In genomic region chr14:61470954-61471279, GRCh38 we compare ENCODE assay signal across 9 cellular contexts.
A peak's percentile ranks its signal among the peaks of the same experiment; 100 is the strongest.
DNase-seq lines count a peak whose midpoint lies in the region; ATAC-seq and TF ChIP-seq lines count a peak whose summit lies in the region.
"Had no signal": no experiment of that assay in that cellular context is flagged by ENCODE, and none has a peak within 500 bp of the region (broad histone marks: within the 10 kb centered on the region; RNA-seq: fewer than 3 reads in every experiment).

No MANE protein-coding gene starts in this region.

- H3K36me3 ChIP-seq in endodermal cell (ENCODE audit: control insufficient read depth, insufficient read depth, low read length) = no peaks in the 10 kb centered on the region
- H3K36me3 ChIP-seq in prostate gland = no peaks in the 10 kb centered on the region

- DNase-seq in CD4-positive, alpha-beta T cell = no peak
- DNase-seq in RWPE1 (ENCODE audit: low spot score) (no peak), endodermal cell (no peak), prostate gland (ENCODE audit: low spot score) (no peak), GM19240 (ENCODE audit: insufficient read length, low spot score) (no peak), NCI-H510A treated with DMSO at 0.1 percent for 48 hours (lab: John Stamatoyannopoulos, UW) (no peak), NCI-H1417 treated with DMSO at 0.1 percent for 48 hours (lab: John Stamatoyannopoulos, UW) (no peak)
- DNase-seq: activated gamma-delta T cell had no signal

- no peak overlapping the region for H3K9ac ChIP-seq in endodermal cell (ENCODE audit: extremely low read depth, low read length, poor library complexity, severe bottlenecking)

- peak overlapping the region; percentile 87 for H3K4me3 Mint-ChIP-seq in CD4-positive, alpha-beta T cell
- H3K4me3 Mint-ChIP-seq in endodermal cell = no peak overlapping the region

- no peak for TF ChIP-seq CTCF in CD4-positive, alpha-beta T cell (IDR thresholded peaks at IDR 0.05)
- TF ChIP-seq CTCF in RWPE1 (conservative IDR thresholded peaks at IDR 0.05; ENCODE audit: low read depth) = no peak
- no peak for TF ChIP-seq CTCF in endodermal cell (conservative IDR thresholded peaks at IDR 0.05)
- TF ChIP-seq CTCF in prostate gland (IDR thresholded peaks at IDR 0.05) = no peak

- no peak for TF ChIP-seq POLR2A in prostate gland (IDR thresholded peaks at IDR 0.05)

- POLR2A ChIA-PET in CD4-positive, alpha-beta T cell (lab: Charles Lee) = interaction anchor here (0.6 to 13.5 kb wide), 6 partner anchors 10 to 291 kb away, joined by 3 to 124 read pairs (median 8); partner anchors contain the start of gene SNAPC1
- POLR2A ChIA-PET in RWPE1 (lab: Yijun Ruan, JAX; ENCODE audit: low non-redundant PET) = no interaction called here

- 50 to 72% methylated on average over 2 of the region's 2 CpGs for WGBS in endodermal cell (ENCODE audit: insufficient coverage in 1 of 2, insufficient read length in 1 of 2), 2 experiments
- WGBS in prostate gland = 41% methylated on average over 2 of the region's 2 CpGs

- peaks cover 2% of the 10 kb centered on the region for H3K9me3 Mint-ChIP-seq in CD4-positive, alpha-beta T cell
- H3K9me3 Mint-ChIP-seq in endodermal cell = no peaks in the 10 kb centered on the region

- intact Hi-C loops in CD4-positive, alpha-beta T cell (cut with DNase I, micrococcal nuclease) = no loop called here
- intact Hi-C loops in prostate gland (cut with DNase I) = loop anchor here (5.0 kb wide), 2 partner anchors 71 to 226 kb away; partner anchors contain the start of gene HIF1A

- CTCF ChIA-PET in CD4-positive, alpha-beta T cell (lab: Charles Lee) = interaction anchor here (0.8 to 2.8 kb wide), 5 partner anchors 9 to 367 kb away, joined by 4 to 13 read pairs (median 6); no protein-coding TSS in a partner anchor
- CTCF ChIA-PET in RWPE1 (lab: Yijun Ruan, JAX) = interaction anchor here (0.5 to 2.0 kb wide), 5 partner anchors 148 to 367 kb away, joined by 3 to 8 read pairs (median 5); no protein-coding TSS in a partner anchor

- H3K27me3 ChIP-seq in CD4-positive, alpha-beta T cell (ENCODE audit: control insufficient read depth, insufficient read depth, low read length) = no peaks in the 10 kb centered on the region
- no peaks in the 10 kb centered on the region for H3K27me3 ChIP-seq in endodermal cell (ENCODE audit: control insufficient read depth, insufficient read depth, low read length, poor library complexity, severe bottlenecking)
- no peaks in the 10 kb centered on the region for H3K27me3 ChIP-seq in prostate gland (replicated peaks; ENCODE audit: insufficient read depth)

- H3K9me3 ChIP-seq in CD4-positive, alpha-beta T cell (ENCODE audit: control insufficient read depth, low read length) = no peaks in the 10 kb centered on the region
- H3K9me3 ChIP-seq in endodermal cell (ENCODE audit: control insufficient read depth, low read length) = no peaks in the 10 kb centered on the region
- H3K9me3 ChIP-seq in prostate gland = no peaks in the 10 kb centered on the region

- peak overlapping the region; percentile 97 for H3K27ac ChIP-seq in CD4-positive, alpha-beta T cell (ENCODE audit: low read depth, low read length)
- peak overlapping the region; percentile 70 for H3K27ac ChIP-seq in RWPE1
- peak overlapping the region; percentile 86 for H3K27ac ChIP-seq in endodermal cell (ENCODE audit: low read depth, low read length)
- peak overlapping the region; percentile 21 to 28 for H3K27ac ChIP-seq in prostate gland

- peaks cover 84% of the 10 kb centered on the region for H3K36me3 Mint-ChIP-seq in CD4-positive, alpha-beta T cell (ENCODE audit: low read depth)
- H3K36me3 Mint-ChIP-seq in endodermal cell (ENCODE audit: low read depth) = no peaks in the 10 kb centered on the region

- no peaks in the 10 kb centered on the region for H3K27me3 Mint-ChIP-seq in CD4-positive, alpha-beta T cell
- no peaks in the 10 kb centered on the region for H3K27me3 Mint-ChIP-seq in endodermal cell (ENCODE audit: insufficient read depth)

- H3K27ac Mint-ChIP-seq in CD4-positive, alpha-beta T cell = peak overlapping the region; percentile 84
- H3K27ac Mint-ChIP-seq in endodermal cell = no peak overlapping the region

- H3K4me3 ChIP-seq in endodermal cell (ENCODE audit: low read length) = no peak overlapping the region
- no peak overlapping the region for H3K4me3 ChIP-seq in prostate gland

- H3K4me1 Mint-ChIP-seq in CD4-positive, alpha-beta T cell (ENCODE audit: low read depth) = peaks cover 87% of the 10 kb centered on the region
- peaks cover 23% of the 10 kb centered on the region for H3K4me1 Mint-ChIP-seq in endodermal cell

- ATAC-seq in CD4-positive, alpha-beta T cell (ENCODE audit: poor library complexity) = no peak
- ATAC-seq in GM19395 (IDR thresholded peaks at IDR 0.05; ENCODE audit: unreplicated experiment) = no peak

- H3K4me1 ChIP-seq in endodermal cell (ENCODE audit: control insufficient read depth, insufficient read depth, low read length) = peaks cover 4% of the 10 kb centered on the region
- H3K4me1 ChIP-seq in prostate gland (replicated peaks) = peaks cover 5% of the 10 kb centered on the region

Comparison
In these comparisons a context has a peak if more than half of its experiments do, and no peak if none do; other contexts are left out.
1. H3K27ac ChIP-seq: peak in every context shown above with its lines; median percentile 97 in CD4-positive, alpha-beta T cell; 86 in endodermal cell; 70 in RWPE1; 24 in prostate gland.